24 cellular contexts compared by ENCODE assay signal in genomic region chr3:57421336-57421735, GRCh38.
"Had no signal": no experiment of that assay in that cellular context is flagged by ENCODE, and none has a peak within 500 bp of the region (broad histone marks: within the 10 kb centered on the region; RNA-seq: fewer than 3 reads in every experiment).

No MANE protein-coding gene starts in this region.

- H3K27ac ChIP-seq: coronary artery, gastroesophageal sphincter, left ventricle myocardium inferior, lower lobe of right lung, psoas muscle, right lobe of liver, stomach, thoracic aorta, transverse colon had no signal

- H3K27me3 ChIP-seq: gastroesophageal sphincter, right lobe of liver, stomach, transverse colon had no signal

- H3K9me3 ChIP-seq: gastroesophageal sphincter, left ventricle myocardium inferior, lower lobe of right lung, psoas muscle, right lobe of liver, stomach, thoracic aorta, transverse colon had no signal

- DNase-seq: effector CD4-positive, alpha-beta T cell; endodermal cell; erythroblast; glutamatergic neuron; immature natural killer cell; left cardiac atrium; left ventricle myocardium inferior; lower lobe of right lung; mesenchymal stem cell; naive B cell; psoas muscle; retina; right lobe of liver; stimulated activated CD4-positive, alpha-beta T cell treated with anti-CD3 and anti-CD28 coated beads, Interleukin-2, amount 100 ng/mL, for 24 hours; stimulated activated CD4-positive, alpha-beta T cell treated with anti-CD3 and anti-CD28 coated beads, Interleukin-4, amount 100 ng/mL, for 4 hours; stimulated activated naive B cell treated with anti-CD40 and anti-IgM and Interleukin-4, amounts not matched to agents 10 μg/mL and 1 μg/mL and 100 μg/mL, for 72 hours; stomach; substantia nigra; transverse colon had no signal

- ATAC-seq: gastroesophageal sphincter; left cardiac atrium; lower lobe of right lung; psoas muscle; right lobe of liver; stimulated activated naive B cell treated with anti-CD40 and anti-IgM and Interleukin-4, amounts not matched to agents 10 μg/mL and 1 μg/mL and 100 μg/mL, for 72 hours had no signal

- H3K4me3 ChIP-seq: coronary artery, gastroesophageal sphincter, left ventricle myocardium inferior, lower lobe of right lung, psoas muscle, right lobe of liver, stomach, thoracic aorta, transverse colon had no signal

- FAIRE-seq: endothelial cell of umbilical vein, keratinocyte had no signal

- H3K36me3 ChIP-seq: gastroesophageal sphincter, left ventricle myocardium inferior, lower lobe of right lung, right lobe of liver, stomach, thoracic aorta, transverse colon had no signal

- H3K4me1 ChIP-seq: gastroesophageal sphincter, left ventricle myocardium inferior, lower lobe of right lung, psoas muscle, right lobe of liver, stomach, transverse colon had no signal
